Comparison of ENCODE assay signal across 6 cellular contexts in genomic region chr13:20579193-20579592, GRCh38.
"Had no signal": no experiment of that assay in that cellular context is flagged by ENCODE, and none has a peak within 500 bp of the region (broad histone marks: within the 10 kb centered on the region; RNA-seq: fewer than 3 reads in every experiment).

No MANE protein-coding gene starts in this region.

- H3K4me1 Mint-ChIP-seq: GM23338 had no signal

- H3K4me3 ChIP-seq: GM23338 had no signal

- H3K4me2 ChIP-seq: GM23338 had no signal

- H3K27ac Mint-ChIP-seq: GM23338, H9 had no signal

- ATAC-seq: GM23338 had no signal

- H3K4me3 Mint-ChIP-seq: GM23338, H9 had no signal

- DNase-seq: H9, HCEC 1CT, IMR-90 had no signal

- FAIRE-seq: H1, H54 had no signal

- H2AFZ ChIP-seq: GM23338 had no signal
